ENCODE assay signal across 14 cellular contexts in genomic region chr7:31478744-31479143, GRCh38. TPM values are rescaled to one million over a fixed set of nuclear protein-coding genes. Genes with fewer than 3 reads are reported as not detected.
DNase-seq lines count a peak whose midpoint lies in the region; ATAC-seq and TF ChIP-seq lines count a peak whose summit lies in the region.
"Had no signal": no experiment of that assay in that cellular context is flagged by ENCODE, and none has a peak within 500 bp of the region (broad histone marks: within the 10 kb centered on the region; RNA-seq: fewer than 3 reads in every experiment).

No MANE protein-coding gene starts in this region.

- peak; percentile 71 for ATAC-seq in GM19023 (IDR thresholded peaks at IDR 0.05; ENCODE audit: unreplicated experiment)
- peak; percentile 51 for ATAC-seq in HG02571 (IDR thresholded peaks at IDR 0.05; ENCODE audit: unreplicated experiment)
- ATAC-seq in HG03521 (IDR thresholded peaks at IDR 0.05; ENCODE audit: unreplicated experiment): peak; percentile 75
- ATAC-seq: activated naive CD8-positive, alpha-beta T cell treated with anti-CD3 and anti-CD28 coated beads, Interleukin-2, amount 50 U/mL, for 24 hours; esophagus mucosa; left cardiac atrium had no signal

- intact Hi-C loops in vagina (cut with DNase I): no loop called here

- no peak overlapping the region for H3K27ac ChIP-seq in vagina

- no peaks in the 10 kb centered on the region for H3K27me3 ChIP-seq in vagina

- H3K36me3 ChIP-seq in vagina: no peaks in the 10 kb centered on the region

- H3K4me1 ChIP-seq in vagina: no peaks in the 10 kb centered on the region

- DNase-seq in pons (ENCODE audit: low spot score) (peak; percentile 71), DMS79 (lab: John Stamatoyannopoulos, UW) (no peak), vagina (ENCODE audit: extremely low spot score in 2 of 2) (no peak), DMS 273 (lab: John Stamatoyannopoulos, UW; ENCODE audit: unreplicated experiment) (no peak)
- no peak for DNase-seq in activated naive CD4-positive, alpha-beta T cell (lab: John Stamatoyannopoulos, UW)
- DNase-seq: activated CD4-positive, CD25-positive, alpha-beta regulatory T cell treated with anti-CD3 and anti-CD28 coated beads, Interleukin-2, amount 50 U/mL, for 72 hours; activated naive CD8-positive, alpha-beta T cell treated with anti-CD3 and anti-CD28 coated beads, Interleukin-2, amount 50 U/mL, for 24 hours; left cardiac atrium; retina had no signal

- H3K4me3 ChIP-seq in vagina: no peak overlapping the region

- TF ChIP-seq POLR2A in vagina (IDR thresholded peaks at IDR 0.05): no peak

- no peak for TF ChIP-seq CTCF in vagina (IDR thresholded peaks at IDR 0.05)

- H3K9me3 ChIP-seq in vagina: no peaks in the 10 kb centered on the region

RNA-seq across cellular contexts. Expression of gene ITPRID1, which starts 35.1 kb away (rescaled TPM):
- not detected for total RNA-seq in vagina
- total RNA-seq: G401, left cardiac atrium had no signal
